Comparison of ENCODE assay signal across 13 cellular contexts in the genomic region with DNA sequence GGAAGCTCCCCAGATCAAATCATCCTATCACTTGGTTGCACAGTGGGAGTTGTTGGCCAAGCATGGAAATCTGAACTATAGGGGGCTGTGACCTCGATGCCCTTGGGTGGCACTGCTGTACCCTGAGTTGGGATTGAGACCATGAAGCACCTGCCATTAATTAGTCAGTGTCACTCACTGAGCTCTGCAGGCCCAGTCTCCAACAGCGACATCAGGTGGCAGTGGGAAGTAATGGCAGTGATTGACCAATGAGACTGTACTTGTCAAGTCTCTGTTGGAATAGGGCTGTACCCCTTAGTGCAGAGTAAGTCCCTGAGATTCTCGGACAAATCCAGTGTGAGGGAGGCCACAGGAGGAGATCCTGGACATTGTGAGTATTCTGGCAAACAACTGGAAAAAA.
DNase-seq lines count a peak whose midpoint lies in the region; ATAC-seq and TF ChIP-seq lines count a peak whose summit lies in the region.
"Had no signal": no experiment of that assay in that cellular context is flagged by ENCODE, and none has a peak within 500 bp of the region (broad histone marks: within the 10 kb centered on the region; RNA-seq: fewer than 3 reads in every experiment).

No MANE protein-coding gene starts in this region.

- no peaks in the 10 kb centered on the region for H3K27me3 ChIP-seq in Loucy (ENCODE audit: insufficient read depth, low read length, poor library complexity, severe bottlenecking)

- no peaks in the 10 kb centered on the region for H4K20me1 ChIP-seq in Loucy (ENCODE audit: insufficient read depth, low read length, poor library complexity, severe bottlenecking)

- no peaks in the 10 kb centered on the region for H3K36me3 Mint-ChIP-seq in activated CD8-positive, alpha-beta T cell treated with anti-CD3 and anti-CD28 coated beads for 36 hours (ENCODE audit: low read depth)
- no peaks in the 10 kb centered on the region for H3K36me3 Mint-ChIP-seq in activated CD8-positive, alpha-beta T cell treated with anti-CD3 and anti-CD28 coated beads, Interleukin-2, amount 10 ng/mL, durations not matched to agents 7 days and 5 days (ENCODE audit: low read depth)
- no peaks in the 10 kb centered on the region for H3K36me3 Mint-ChIP-seq in chondrocyte (ENCODE audit: low read depth)
- no peaks in the 10 kb centered on the region for H3K36me3 Mint-ChIP-seq in type B pancreatic cell

- peaks cover 8% of the 10 kb centered on the region for H3K9me3 Mint-ChIP-seq in activated CD8-positive, alpha-beta T cell treated with anti-CD3 and anti-CD28 coated beads for 36 hours
- H3K9me3 Mint-ChIP-seq in activated CD8-positive, alpha-beta T cell treated with anti-CD3 and anti-CD28 coated beads, Interleukin-2, amount 10 ng/mL, durations not matched to agents 7 days and 5 days (ENCODE audit: insufficient read depth): no peaks in the 10 kb centered on the region
- H3K9me3 Mint-ChIP-seq in chondrocyte (ENCODE audit: low read depth) (peaks cover 11% of the 10 kb centered on the region), type B pancreatic cell (no peaks in the 10 kb centered on the region)

- no peak overlapping the region for H3K4me3 Mint-ChIP-seq in activated CD8-positive, alpha-beta T cell treated with anti-CD3 and anti-CD28 coated beads for 36 hours
- no peak overlapping the region for H3K4me3 Mint-ChIP-seq in activated CD8-positive, alpha-beta T cell treated with anti-CD3 and anti-CD28 coated beads, Interleukin-2, amount 10 ng/mL, durations not matched to agents 7 days and 5 days
- H3K4me3 Mint-ChIP-seq in chondrocyte (ENCODE audit: unreplicated experiment) (no peak overlapping the region), type B pancreatic cell (no peak overlapping the region)
- H3K4me3 Mint-ChIP-seq: effector memory CD8-positive, alpha-beta T cell; T-helper 17 cell had no signal

- no peak overlapping the region for H3K4me3 ChIP-seq in Loucy (ENCODE audit: low read length, poor library complexity, severe bottlenecking)
- H3K4me3 ChIP-seq: thoracic aorta had no signal

- no peak for ATAC-seq in activated CD8-positive, alpha-beta T cell treated with anti-CD3 and anti-CD28 coated beads for 36 hours
- no peak for ATAC-seq in activated CD8-positive, alpha-beta T cell treated with anti-CD3 and anti-CD28 coated beads, Interleukin-2, amount 10 ng/mL, durations not matched to agents 7 days and 5 days
- ATAC-seq: effector memory CD8-positive, alpha-beta T cell; T-helper 17 cell had no signal

- peaks cover 10% of the 10 kb centered on the region for H3K27me3 Mint-ChIP-seq in activated CD8-positive, alpha-beta T cell treated with anti-CD3 and anti-CD28 coated beads for 36 hours
- H3K27me3 Mint-ChIP-seq in activated CD8-positive, alpha-beta T cell treated with anti-CD3 and anti-CD28 coated beads, Interleukin-2, amount 10 ng/mL, durations not matched to agents 7 days and 5 days (ENCODE audit: low read depth): peaks cover 5% of the 10 kb centered on the region
- peaks cover 40% of the 10 kb centered on the region for H3K27me3 Mint-ChIP-seq in chondrocyte (ENCODE audit: low read depth)
- peaks cover 20% of the 10 kb centered on the region for H3K27me3 Mint-ChIP-seq in type B pancreatic cell

- intact Hi-C loops in activated CD8-positive, alpha-beta T cell treated with anti-CD3 and anti-CD28 coated beads for 36 hours (cut with micrococcal nuclease): no loop called here

- H3K27ac Mint-ChIP-seq in activated CD8-positive, alpha-beta T cell treated with anti-CD3 and anti-CD28 coated beads for 36 hours: no peak overlapping the region
- no peak overlapping the region for H3K27ac Mint-ChIP-seq in activated CD8-positive, alpha-beta T cell treated with anti-CD3 and anti-CD28 coated beads, Interleukin-2, amount 10 ng/mL, durations not matched to agents 7 days and 5 days
- H3K27ac Mint-ChIP-seq in chondrocyte (ENCODE audit: unreplicated experiment) (no peak overlapping the region), type B pancreatic cell (no peak overlapping the region)
- H3K27ac Mint-ChIP-seq: effector memory CD8-positive, alpha-beta T cell; T-helper 17 cell had no signal

- no peaks in the 10 kb centered on the region for H3K36me3 ChIP-seq in Loucy (ENCODE audit: insufficient read depth, low read length)
- H3K36me3 ChIP-seq: thoracic aorta had no signal

- CTCF ChIA-PET in activated CD8-positive, alpha-beta T cell treated with anti-CD3 and anti-CD28 coated beads for 36 hours (lab: Charles Lee): interaction anchor here (0.8 to 2.9 kb wide), 3 partner anchors 11 to 114 kb away, joined by 3 to 10 read pairs (median 4); no protein-coding TSS in a partner anchor
- CTCF ChIA-PET in activated CD8-positive, alpha-beta T cell treated with anti-CD3 and anti-CD28 coated beads, Interleukin-2, amount 10 ng/mL, durations not matched to agents 7 days and 5 days (lab: Charles Lee): interaction anchor here (0.9 to 3.3 kb wide), 3 partner anchors 16 to 114 kb away, joined by 3 to 13 read pairs (median 3); no protein-coding TSS in a partner anchor

- peak; percentile 24 for TF ChIP-seq CTCF in activated CD8-positive, alpha-beta T cell treated with anti-CD3 and anti-CD28 coated beads for 36 hours (IDR thresholded peaks at IDR 0.05)
- TF ChIP-seq CTCF in Loucy (conservative IDR thresholded peaks at IDR 0.05; ENCODE audit: low read length) (peak; percentile 54), chondrocyte (IDR thresholded peaks at IDR 0.05) (peak; percentile 46), type B pancreatic cell (conservative IDR thresholded peaks at IDR 0.05) (peak; percentile 54)

- H3K79me2 ChIP-seq in Loucy (ENCODE audit: insufficient read depth, low read length): no peaks in the 10 kb centered on the region

- no peaks in the 10 kb centered on the region for H3F3A ChIP-seq in Loucy (ENCODE audit: low read depth)

- H3K9me2 ChIP-seq in Loucy (replicated peaks; ENCODE audit: low read depth, low read length): no peaks in the 10 kb centered on the region

- H3K9ac ChIP-seq in Loucy (ENCODE audit: low read depth, low read length, poor library complexity, severe bottlenecking): no peak overlapping the region

- no peaks in the 10 kb centered on the region for H3K4me1 Mint-ChIP-seq in activated CD8-positive, alpha-beta T cell treated with anti-CD3 and anti-CD28 coated beads for 36 hours (ENCODE audit: low read depth)
- no peaks in the 10 kb centered on the region for H3K4me1 Mint-ChIP-seq in activated CD8-positive, alpha-beta T cell treated with anti-CD3 and anti-CD28 coated beads, Interleukin-2, amount 10 ng/mL, durations not matched to agents 7 days and 5 days (ENCODE audit: low read depth)
- H3K4me1 Mint-ChIP-seq in chondrocyte (ENCODE audit: low read depth) (no peaks in the 10 kb centered on the region), type B pancreatic cell (ENCODE audit: unreplicated experiment) (no peaks in the 10 kb centered on the region)
- H3K4me1 Mint-ChIP-seq: T-helper 17 cell had no signal

- no peaks in the 10 kb centered on the region for H3K4me1 ChIP-seq in Loucy (ENCODE audit: insufficient read depth, low read length, poor library complexity, severe bottlenecking)

- H3K4me2 ChIP-seq in Loucy (ENCODE audit: low read depth, low read length, poor library complexity, severe bottlenecking): no peak overlapping the region

- POLR2A ChIA-PET in activated CD8-positive, alpha-beta T cell treated with anti-CD3 and anti-CD28 coated beads for 36 hours (lab: Charles Lee): no interaction called here
- POLR2A ChIA-PET in activated CD8-positive, alpha-beta T cell treated with anti-CD3 and anti-CD28 coated beads, Interleukin-2, amount 10 ng/mL, durations not matched to agents 7 days and 5 days (lab: Charles Lee): no interaction called here

- no peak overlapping the region for H2AFZ ChIP-seq in Loucy (ENCODE audit: low read length)

- H3K9me3 ChIP-seq in Loucy (ENCODE audit: insufficient read depth, low read depth, low read length): no peaks in the 10 kb centered on the region; the same call in 1 of the 2 replicates
- H3K9me3 ChIP-seq: thoracic aorta had no signal

- peak; percentile 20 for DNase-seq in activated CD8-positive, alpha-beta T cell treated with anti-CD3 and anti-CD28 coated beads for 36 hours
- DNase-seq in activated CD8-positive, alpha-beta T cell treated with anti-CD3 and anti-CD28 coated beads, Interleukin-2, amount 10 ng/mL, durations not matched to agents 7 days and 5 days: no peak
- no peak for DNase-seq in chondrocyte (ENCODE audit: low spot score)
- no peak for DNase-seq in type B pancreatic cell (ENCODE audit: extremely low spot score, unreplicated experiment)
- DNase-seq in hepatic stellate cell (ENCODE audit: low spot score): no peak
- no peak for DNase-seq in NCI-H1105 (lab: John Stamatoyannopoulos, UW)
- DNase-seq in NCI-H2171 (lab: John Stamatoyannopoulos, UW): no peak
- DNase-seq: amygdala; effector memory CD8-positive, alpha-beta T cell; NCI-H1092 treated with DMSO at 0.1 percent for 48 hours; T-helper 17 cell had no signal
